Comparison of ENCODE assay signal across 7 cellular contexts in the genomic region with DNA sequence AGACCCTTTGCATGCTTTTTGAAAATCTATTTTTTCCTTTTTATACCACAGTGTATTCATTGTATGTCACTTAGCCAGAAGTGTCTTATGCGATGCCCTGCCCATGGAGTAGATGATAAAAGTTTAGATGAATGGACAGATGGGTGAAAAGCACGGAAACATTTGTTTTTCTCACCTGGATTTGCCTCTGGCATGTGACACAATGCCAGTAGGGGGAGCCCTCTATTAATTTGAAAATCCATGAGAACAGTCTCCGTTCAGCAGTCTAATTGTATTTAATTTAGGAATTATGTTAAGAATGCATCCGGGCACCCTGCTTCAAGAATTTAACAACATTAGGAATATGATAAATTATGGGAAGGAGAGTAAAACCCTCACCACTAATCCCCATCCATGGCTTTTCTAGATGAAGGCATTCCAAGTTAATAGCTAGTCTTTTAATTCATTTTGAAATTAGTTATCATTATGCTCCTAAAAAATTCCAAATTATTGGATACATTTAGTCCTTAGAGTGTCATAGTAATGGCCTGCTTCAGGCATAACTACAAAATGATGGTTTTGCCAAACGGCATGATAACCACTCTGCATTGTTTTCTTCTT. TPM values are rescaled to one million over a fixed set of nuclear protein-coding genes. Genes with fewer than 3 reads are reported as not detected.
A peak's percentile ranks its signal among the peaks of the same experiment; 100 is the strongest.
DNase-seq lines count a peak whose midpoint lies in the region; ATAC-seq lines count a peak whose summit lies in the region.

No MANE protein-coding gene starts in this region.

- no peak overlapping the region for H3K4me3 Mint-ChIP-seq in activated CD4-positive, alpha-beta T cell treated with anti-CD3 and anti-CD28 coated beads, Interleukin-2, amount 10 ng/mL, durations not matched to agents 7 days and 5 days

- CTCF ChIA-PET in activated CD4-positive, alpha-beta T cell treated with anti-CD3 and anti-CD28 coated beads, Interleukin-2, amount 10 ng/mL, durations not matched to agents 7 days and 5 days (lab: Charles Lee), result interaction anchor here (0.6 to 1.3 kb wide), 3 partner anchors 10 to 81 kb away, joined by 3 read pairs; no protein-coding TSS in a partner anchor

- no peaks in the 10 kb centered on the region for H3K9me3 Mint-ChIP-seq in activated CD4-positive, alpha-beta T cell treated with anti-CD3 and anti-CD28 coated beads, Interleukin-2, amount 10 ng/mL, durations not matched to agents 7 days and 5 days

- H3K36me3 ChIP-seq in MG63, result peaks cover 5% of the 10 kb centered on the region; the same call in 1 of the 2 replicates

- no peaks in the 10 kb centered on the region for H3K27me3 Mint-ChIP-seq in activated CD4-positive, alpha-beta T cell treated with anti-CD3 and anti-CD28 coated beads, Interleukin-2, amount 10 ng/mL, durations not matched to agents 7 days and 5 days

- peaks cover 2% of the 10 kb centered on the region for H3K36me3 Mint-ChIP-seq in activated CD4-positive, alpha-beta T cell treated with anti-CD3 and anti-CD28 coated beads, Interleukin-2, amount 10 ng/mL, durations not matched to agents 7 days and 5 days (ENCODE audit: low read depth)

- H3K27ac Mint-ChIP-seq in activated CD4-positive, alpha-beta T cell treated with anti-CD3 and anti-CD28 coated beads, Interleukin-2, amount 10 ng/mL, durations not matched to agents 7 days and 5 days, result no peak overlapping the region

- no peak overlapping the region for H3K4me3 ChIP-seq in MG63

- peak; percentile 39 for DNase-seq in EL
- DNase-seq in HuH-7 (ENCODE audit: low spot score), result peak; percentile 16
- DNase-seq in activated CD4-positive, alpha-beta T cell treated with anti-CD3 and anti-CD28 coated beads, Interleukin-2, amount 10 ng/mL, durations not matched to agents 7 days and 5 days, result peak; percentile 16
- DNase-seq in left colon, result peak in 1 of 2 donors; percentile 6
- no peak for DNase-seq in activated CD4-positive, CD25-positive, alpha-beta regulatory T cell (lab: John Stamatoyannopoulos, UW)
- DNase-seq in dedifferentiated amniotic fluid mesenchymal stem cell (ENCODE audit: extremely low spot score), result no peak
- no peak for DNase-seq in MG63

- H3K27me3 ChIP-seq in MG63, result no peaks in the 10 kb centered on the region

- H3K4me1 Mint-ChIP-seq in activated CD4-positive, alpha-beta T cell treated with anti-CD3 and anti-CD28 coated beads, Interleukin-2, amount 10 ng/mL, durations not matched to agents 7 days and 5 days, result no peaks in the 10 kb centered on the region

- intact Hi-C loops in left colon (cut with DNase I, micrococcal nuclease), result no loop called here

- POLR2A ChIA-PET in activated CD4-positive, alpha-beta T cell treated with anti-CD3 and anti-CD28 coated beads, Interleukin-2, amount 10 ng/mL, durations not matched to agents 7 days and 5 days (lab: Charles Lee), result no interaction called here

- no peaks in the 10 kb centered on the region for H3K9me3 ChIP-seq in MG63

- peak; percentile 45 for ATAC-seq in left colon

RNA-seq across cellular contexts. Expression of gene ALKBH3, which starts 55.3 kb away (rescaled TPM):
- total RNA-seq in activated CD4-positive, alpha-beta T cell treated with anti-CD3 and anti-CD28 coated beads, Interleukin-2, amount 10 ng/mL, durations not matched to agents 7 days and 5 days, result 10 to 100 TPM; 34.6 to 38.5 TPM
- total RNA-seq in left colon, result 10 to 100 TPM; 22.7 to 29.9 TPM
- total RNA-seq in MG63 (2014; rRNA removed; shearing (Covaris generic); ENCODE audit: low replicate concordance), result 59.3 and 129 TPM in 2 replicates

Comparison
In these comparisons a context has a peak if more than half of its experiments do, and no peak if none do; other contexts are left out.
1. DNase-seq: peak in EL (single experiment), HuH-7 (single experiment) and activated CD4-positive, alpha-beta T cell treated with anti-CD3 and anti-CD28 coated beads, Interleukin-2, amount 10 ng/mL, durations not matched to agents 7 days and 5 days (single experiment); none in activated CD4-positive, CD25-positive, alpha-beta regulatory T cell (0 of 4), dedifferentiated amniotic fluid mesenchymal stem cell (single experiment) and MG63 (single experiment).